In genomic region chr18:49613741-49614151, GRCh38 we compare ENCODE assay signal across 14 cellular contexts. TPM values are rescaled to one million over a fixed set of nuclear protein-coding genes. Genes with fewer than 3 reads are reported as not detected.
DNase-seq lines count a peak whose midpoint lies in the region; ATAC-seq, FAIRE-seq and TF ChIP-seq lines count a peak whose summit lies in the region.
"Had no signal": no experiment of that assay in that cellular context is flagged by ENCODE, and none has a peak within 500 bp of the region (broad histone marks: within the 10 kb centered on the region; RNA-seq: fewer than 3 reads in every experiment).

No MANE protein-coding gene starts in this region.

- peak overlapping the region; percentile 12; the same call in 1 of the 2 replicates for H3K4me3 ChIP-seq in iPS-20b (ENCODE audit: low read length)
- no peak overlapping the region for H3K4me3 ChIP-seq in small intestine (ENCODE audit: low read depth in 1 of 2, low read length in 2 of 2)
- H3K4me3 ChIP-seq: PC-9 had no signal

- H3K4me1 Mint-ChIP-seq in activated CD8-positive, alpha-beta T cell treated with anti-CD3 and anti-CD28 coated beads for 36 hours (ENCODE audit: low read depth): no peaks in the 10 kb centered on the region
- H3K4me1 Mint-ChIP-seq in natural killer cell treated with Interleukin-12 subunit alpha and Interleukin-12 subunit beta and Interleukin-15 and Interleukin-18, amount 100 ng/mL, for 72 hours (ENCODE audit: low read depth in 2 of 2): no peaks in the 10 kb centered on the region
- H3K4me1 Mint-ChIP-seq: activated CD4-positive, alpha-beta T cell treated with anti-CD3 and anti-CD28 coated beads, Interleukin-2, amount 10 ng/mL, durations not matched to agents 7 days and 5 days; immature natural killer cell had no signal

- no peaks in the 10 kb centered on the region for H3K27me3 ChIP-seq in iPS-20b (ENCODE audit: insufficient read depth, low read length)
- no peaks in the 10 kb centered on the region for H3K27me3 ChIP-seq in small intestine (ENCODE audit: control insufficient read depth in 2 of 2, insufficient read depth in 2 of 2, low read length in 2 of 2)

- H3K27ac Mint-ChIP-seq in activated CD8-positive, alpha-beta T cell treated with anti-CD3 and anti-CD28 coated beads for 36 hours: no peak overlapping the region
- no peak overlapping the region for H3K27ac Mint-ChIP-seq in natural killer cell treated with Interleukin-12 subunit alpha and Interleukin-12 subunit beta and Interleukin-15 and Interleukin-18, amount 100 ng/mL, for 72 hours
- H3K27ac Mint-ChIP-seq: activated CD4-positive, alpha-beta T cell treated with anti-CD3 and anti-CD28 coated beads, Interleukin-2, amount 10 ng/mL, durations not matched to agents 7 days and 5 days; immature natural killer cell had no signal

- peak; percentile 49 to 58 for DNase-seq in NCI-H526 (lab: John Stamatoyannopoulos, UW)
- DNase-seq in NCI-H526 treated with DMSO at 0.1 percent for 48 hours (lab: John Stamatoyannopoulos, UW): no peak
- DNase-seq in NCI-H748 treated with DMSO at 0.1 percent for 48 hours (lab: John Stamatoyannopoulos, UW): peak; percentile 66
- DNase-seq in small intestine: peak; percentile 98
- no peak for DNase-seq in activated CD8-positive, alpha-beta T cell treated with anti-CD3 and anti-CD28 coated beads for 36 hours
- DNase-seq in natural killer cell treated with Interleukin-12 subunit alpha and Interleukin-12 subunit beta and Interleukin-15 and Interleukin-18, amount 100 ng/mL, for 72 hours (ENCODE audit: low spot score): no peak
- DNase-seq in KBM-7: no peak
- DNase-seq: activated CD4-positive, alpha-beta T cell treated with anti-CD3 and anti-CD28 coated beads, Interleukin-2, amount 10 ng/mL, durations not matched to agents 7 days and 5 days; immature natural killer cell; NCI-H187; stimulated activated CD4-positive, alpha-beta T cell treated with anti-CD3 and anti-CD28 coated beads, Interleukin-2, amount 100 ng/mL, for 48 hours; T-helper 2 cell had no signal

- no peaks in the 10 kb centered on the region for H3K36me3 Mint-ChIP-seq in activated CD8-positive, alpha-beta T cell treated with anti-CD3 and anti-CD28 coated beads for 36 hours (ENCODE audit: low read depth)
- no peaks in the 10 kb centered on the region for H3K36me3 Mint-ChIP-seq in natural killer cell treated with Interleukin-12 subunit alpha and Interleukin-12 subunit beta and Interleukin-15 and Interleukin-18, amount 100 ng/mL, for 72 hours
- H3K36me3 Mint-ChIP-seq: immature natural killer cell had no signal

- H3K4me1 ChIP-seq in iPS-20b (ENCODE audit: insufficient read depth, low read length) (peaks cover 22% of the 10 kb centered on the region; the same call in 1 of the 2 replicates), small intestine (ENCODE audit: control insufficient read depth in 2 of 2, insufficient read depth in 1 of 2, low read depth in 1 of 2, low read length in 1 of 2) (no peaks in the 10 kb centered on the region)

- TF ChIP-seq CTCF in activated CD8-positive, alpha-beta T cell treated with anti-CD3 and anti-CD28 coated beads for 36 hours (IDR thresholded peaks at IDR 0.05): no peak

- H3K9ac ChIP-seq in iPS-20b (ENCODE audit: low read depth, low read length): 0 out of 2 replicates have a peak overlapping the region, but pooled peaks have one; percentile 4

- no peak overlapping the region for H3K27ac ChIP-seq in iPS-20b (ENCODE audit: low read length)
- H3K27ac ChIP-seq in small intestine (ENCODE audit: low read depth in 1 of 2, low read length in 1 of 2): peak overlapping the region; percentile 48 to 49
- H3K27ac ChIP-seq: PC-9 had no signal

- CTCF ChIA-PET in activated CD8-positive, alpha-beta T cell treated with anti-CD3 and anti-CD28 coated beads for 36 hours (lab: Charles Lee): no interaction called here

- 11 to 56% (median 24%) methylated on average over 3 of the region's 3 CpGs for WGBS in small intestine, 3 donors

- H3K27me3 Mint-ChIP-seq in activated CD8-positive, alpha-beta T cell treated with anti-CD3 and anti-CD28 coated beads for 36 hours: peaks cover 3% of the 10 kb centered on the region
- peaks cover 7 to 11% of the 10 kb centered on the region in 2 donors for H3K27me3 Mint-ChIP-seq in natural killer cell treated with Interleukin-12 subunit alpha and Interleukin-12 subunit beta and Interleukin-15 and Interleukin-18, amount 100 ng/mL, for 72 hours
- H3K27me3 Mint-ChIP-seq: activated CD4-positive, alpha-beta T cell treated with anti-CD3 and anti-CD28 coated beads, Interleukin-2, amount 10 ng/mL, durations not matched to agents 7 days and 5 days had no signal

- no peaks in the 10 kb centered on the region for H3K9me3 ChIP-seq in iPS-20b (ENCODE audit: insufficient read depth, low read depth, low read length)
- no peaks in the 10 kb centered on the region for H3K9me3 ChIP-seq in small intestine (ENCODE audit: control insufficient read depth, low read depth)

- no peak overlapping the region for H3K4me3 Mint-ChIP-seq in activated CD8-positive, alpha-beta T cell treated with anti-CD3 and anti-CD28 coated beads for 36 hours
- H3K4me3 Mint-ChIP-seq in natural killer cell treated with Interleukin-12 subunit alpha and Interleukin-12 subunit beta and Interleukin-15 and Interleukin-18, amount 100 ng/mL, for 72 hours: no peak overlapping the region
- H3K4me3 Mint-ChIP-seq: activated CD4-positive, alpha-beta T cell treated with anti-CD3 and anti-CD28 coated beads, Interleukin-2, amount 10 ng/mL, durations not matched to agents 7 days and 5 days; immature natural killer cell had no signal

- H3K36me3 ChIP-seq in iPS-20b (ENCODE audit: insufficient read depth, low read depth, low read length) (no peaks in the 10 kb centered on the region), small intestine (ENCODE audit: control insufficient read depth in 2 of 2, insufficient read depth in 2 of 2, low read length in 2 of 2) (no peaks in the 10 kb centered on the region)

- POLR2A ChIA-PET in activated CD8-positive, alpha-beta T cell treated with anti-CD3 and anti-CD28 coated beads for 36 hours (lab: Charles Lee): no interaction called here

- in situ Hi-C loops in KBM-7 (cut with MboI; ENCODE audit: low pct_unique_long_range_greater_than_20kb, low sequenced_read_pairs): no loop called here

- no peak for ATAC-seq in activated CD8-positive, alpha-beta T cell treated with anti-CD3 and anti-CD28 coated beads for 36 hours
- ATAC-seq in natural killer cell treated with Interleukin-12 subunit alpha and Interleukin-12 subunit beta and Interleukin-15 and Interleukin-18, amount 100 ng/mL, for 72 hours: no peak

- H3K9me3 Mint-ChIP-seq in activated CD8-positive, alpha-beta T cell treated with anti-CD3 and anti-CD28 coated beads for 36 hours: no peaks in the 10 kb centered on the region
- no peaks in the 10 kb centered on the region for H3K9me3 Mint-ChIP-seq in natural killer cell treated with Interleukin-12 subunit alpha and Interleukin-12 subunit beta and Interleukin-15 and Interleukin-18, amount 100 ng/mL, for 72 hours
- H3K9me3 Mint-ChIP-seq: activated CD4-positive, alpha-beta T cell treated with anti-CD3 and anti-CD28 coated beads, Interleukin-2, amount 10 ng/mL, durations not matched to agents 7 days and 5 days; immature natural killer cell had no signal

- no peak for FAIRE-seq in small intestine (lab: Jason Lieb, UNC)

- intact Hi-C loops in activated CD8-positive, alpha-beta T cell treated with anti-CD3 and anti-CD28 coated beads for 36 hours (cut with micrococcal nuclease): no loop called here

RNA-seq across cellular contexts. Expression of gene LIPG, which starts 51.9 kb away (rescaled TPM):
- 10 to 100 TPM in 1 of 3 donors, 1 to 10 TPM in 2; 1.9 to 26.9 (median 8.7) TPM for polyA plus RNA-seq in small intestine
- under 1 TPM; 0.18 to 0.27 TPM for total RNA-seq in activated CD8-positive, alpha-beta T cell treated with anti-CD3 and anti-CD28 coated beads for 36 hours
- total RNA-seq in natural killer cell treated with Interleukin-12 subunit alpha and Interleukin-12 subunit beta and Interleukin-15 and Interleukin-18, amount 100 ng/mL, for 72 hours: under 1 TPM in 1 of 2 donors, not detected in 1; 0.19 TPM
- polyA plus RNA-seq: immature natural killer cell had no signal

Comparison
In these comparisons a context has a peak if more than half of its experiments do, and no peak if none do; other contexts are left out.
1. DNase-seq: peak in NCI-H526 (2 of 2), NCI-H748 treated with DMSO at 0.1 percent for 48 hours (single experiment) and small intestine (single experiment); none in NCI-H526 treated with DMSO at 0.1 percent for 48 hours (single experiment), activated CD8-positive, alpha-beta T cell treated with anti-CD3 and anti-CD28 coated beads for 36 hours (single experiment), natural killer cell treated with Interleukin-12 subunit alpha and Interleukin-12 subunit beta and Interleukin-15 and Interleukin-18, amount 100 ng/mL, for 72 hours (single experiment) and KBM-7 (single experiment).